Comparison of ENCODE assay signal across 20 cellular contexts in the genomic region with DNA sequence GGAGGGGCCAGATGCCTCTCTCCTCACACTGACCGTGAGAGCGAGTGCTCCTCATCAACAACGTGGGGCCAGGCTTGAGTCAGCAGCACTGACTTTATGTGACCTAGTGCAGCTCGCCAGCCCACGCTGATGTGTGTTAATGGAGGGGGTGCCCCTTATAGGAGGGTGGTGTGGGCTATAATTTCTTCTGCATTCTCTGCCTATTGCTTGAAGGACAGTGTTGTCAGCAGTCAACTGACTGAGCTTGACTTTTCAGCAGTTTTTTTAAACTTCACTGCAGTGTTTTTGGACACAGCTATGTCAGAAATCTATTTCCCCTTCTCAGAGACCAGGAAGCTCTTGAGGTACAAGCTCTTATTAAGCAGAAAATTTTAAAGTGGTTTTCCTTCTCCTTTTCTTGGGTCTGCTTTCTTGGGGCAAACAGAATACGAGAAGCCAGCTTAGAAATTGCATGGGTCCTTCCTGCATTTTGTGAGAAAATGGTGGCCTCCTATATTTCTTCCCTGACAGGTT.
DNase-seq lines count a peak whose midpoint lies in the region; ATAC-seq and TF ChIP-seq lines count a peak whose summit lies in the region.
"Had no signal": no experiment of that assay in that cellular context is flagged by ENCODE, and none has a peak within 500 bp of the region (broad histone marks: within the 10 kb centered on the region; RNA-seq: fewer than 3 reads in every experiment).

No MANE protein-coding gene starts in this region.

- H3K4me3 ChIP-seq in lower lobe of right lung (no peak overlapping the region), upper lobe of right lung (no peak overlapping the region)
- H3K4me3 ChIP-seq: MG63 had no signal

- intact Hi-C loops in Right ventricle myocardium superior (cut with DNase I) (no loop called here), cardiac septum (cut with DNase I) (no loop called here), lower lobe of right lung (cut with DNase I) (no loop called here), upper lobe of right lung (cut with DNase I) (no loop called here)

- ATAC-seq in Right ventricle myocardium superior (ENCODE audit: poor library complexity) (peak; percentile 38), lower lobe of right lung (peak; percentile 37 to 46), upper lobe of right lung (peak; percentile 62), GM18867 (IDR thresholded peaks at IDR 0.05; ENCODE audit: unreplicated experiment) (no peak)
- ATAC-seq: effector memory CD8-positive, alpha-beta T cell had no signal

- TF ChIP-seq CTCF in lower lobe of right lung (IDR thresholded peaks at IDR 0.05) = no peak
- no peak for TF ChIP-seq CTCF in upper lobe of right lung (IDR thresholded peaks at IDR 0.05)

- H3K27ac ChIP-seq in caudate nucleus (ENCODE audit: low read depth, low read length) (peak overlapping the region; percentile 4), lower lobe of right lung (peak overlapping the region; percentile 14), upper lobe of right lung (peak overlapping the region; percentile 42)

- no peaks in the 10 kb centered on the region for H3K27me3 ChIP-seq in lower lobe of right lung (ENCODE audit: low read depth)
- no peaks in the 10 kb centered on the region for H3K27me3 ChIP-seq in upper lobe of right lung
- H3K27me3 ChIP-seq: MG63 had no signal

- peaks cover under 1% of the 10 kb centered on the region for H3K36me3 ChIP-seq in lower lobe of right lung
- no peaks in the 10 kb centered on the region for H3K36me3 ChIP-seq in upper lobe of right lung
- H3K36me3 ChIP-seq: MG63 had no signal

- H3K4me1 ChIP-seq in lower lobe of right lung (peaks cover 7% of the 10 kb centered on the region), upper lobe of right lung (no peaks in the 10 kb centered on the region)

- H3K9me3 ChIP-seq in lower lobe of right lung = no peaks in the 10 kb centered on the region
- no peaks in the 10 kb centered on the region for H3K9me3 ChIP-seq in upper lobe of right lung
- H3K9me3 ChIP-seq: MG63 had no signal

- DNase-seq in Right ventricle myocardium superior (no peak), cardiac septum (ENCODE audit: low spot score) (no peak), caudate nucleus (lab: John Stamatoyannopoulos, UW) (no peak), lower lobe of right lung (no peak), upper lobe of right lung (no peak), cerebellar cortex (ENCODE audit: low spot score) (no peak), hypothalamus (lab: John Stamatoyannopoulos, UW) (no peak)
- DNase-seq: activated CD4-positive, alpha-beta memory T cell treated with anti-CD3 and anti-CD28 coated beads for 36 hours; activated naive CD4-positive, alpha-beta T cell treated with anti-CD3 and anti-CD28 coated beads for 36 hours; activated T-cell treated with anti-CD3 and anti-CD28 coated beads, Interleukin-2, amount 50 U/mL, for 24 hours; C1 segment of cervical spinal cord; cerebellar nuclear complex; DMS 273 treated with DMSO at 0.1 percent for 48 hours; effector memory CD8-positive, alpha-beta T cell; mesendoderm; MG63; NCI-H187; NCI-H345; RPMI8226 had no signal
